Comparison of ENCODE assay signal across 15 cellular contexts in the genomic region with DNA sequence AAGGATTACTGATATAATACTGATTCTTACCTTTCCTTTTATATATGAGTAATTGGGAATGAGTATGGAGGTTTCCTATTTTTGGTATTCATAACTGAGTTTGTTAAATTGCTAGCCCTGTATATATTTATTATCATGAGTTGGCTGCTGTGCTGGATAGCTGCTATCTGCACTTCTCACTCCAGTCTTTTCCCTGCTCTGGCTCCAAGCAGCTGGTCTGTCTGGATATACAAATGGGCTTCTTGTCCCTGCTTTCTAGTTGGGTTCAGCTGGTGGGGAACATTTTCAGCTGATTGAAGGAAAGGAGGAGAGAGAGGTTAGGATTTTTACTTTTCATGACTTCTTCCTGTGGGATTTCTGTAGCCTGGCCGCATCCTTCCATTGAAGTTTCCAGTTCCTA. TPM values are rescaled to one million over a fixed set of nuclear protein-coding genes. Genes with fewer than 3 reads are reported as not detected.
DNase-seq lines count a peak whose midpoint lies in the region; ATAC-seq and TF ChIP-seq lines count a peak whose summit lies in the region.
"Had no signal": no experiment of that assay in that cellular context is flagged by ENCODE, and none has a peak within 500 bp of the region (broad histone marks: within the 10 kb centered on the region; RNA-seq: fewer than 3 reads in every experiment).

No MANE protein-coding gene starts in this region.

- TF ChIP-seq CTCF in liver (IDR thresholded peaks at IDR 0.05; ENCODE audit: low read depth, low read length, missing input control), result no peak
- no peak for TF ChIP-seq CTCF in right lobe of liver (IDR thresholded peaks at IDR 0.05)

- H3K27me3 ChIP-seq in liver (ENCODE audit: control insufficient read depth in 4 of 4, insufficient read depth in 4 of 4, low read length in 3 of 4) (no peaks in the 10 kb centered on the region), right lobe of liver (no peaks in the 10 kb centered on the region)
- H3K27me3 ChIP-seq: SJCRH30 had no signal

- H3K9ac ChIP-seq in liver (ENCODE audit: low read depth in 1 of 2, low read length in 2 of 2), result no peak overlapping the region

- DNase-seq in right lobe of liver (no peak), dermis blood vessel endothelial cell (peak; percentile 19), medulla oblongata (ENCODE audit: extremely low spot score) (peak; percentile 63), dedifferentiated amniotic fluid mesenchymal stem cell (ENCODE audit: extremely low spot score) (no peak), DMS153 (lab: John Stamatoyannopoulos, UW) (no peak), NCI-H1092 (lab: John Stamatoyannopoulos, UW) (no peak)
- DNase-seq: amniotic stem cell; GDM1; GOT3; KBM-7; NCI-H526 treated with DMSO at 0.1 percent for 48 hours; SJCRH30; stimulated activated naive CD8-positive, alpha-beta T cell treated with anti-CD3 and anti-CD28 coated beads, Interleukin-15, amount 100 ng/mL, for 72 hours had no signal

- WGBS in liver, result 78% methylated on average over 1 of the region's 1 CpG
- WGBS in right lobe of liver (ENCODE audit: insufficient coverage, low coverage, low lambda C conversion rate, missing lambda C conversion rate), result 60% methylated on average over 1 of the region's 1 CpG

- no peak for TF ChIP-seq POLR2A in right lobe of liver (IDR thresholded peaks at IDR 0.05)

- intact Hi-C loops in right lobe of liver (cut with DNase I), result no loop called here

- H3K4me3 ChIP-seq in liver (ENCODE audit: low read depth in 1 of 3, low read length in 3 of 3) (no peak overlapping the region), right lobe of liver (no peak overlapping the region)
- H3K4me3 ChIP-seq: SJCRH30 had no signal

- H3K4me1 ChIP-seq in liver (ENCODE audit: control insufficient read depth in 4 of 4, insufficient read depth in 4 of 4, low read length in 3 of 4), result peaks cover 2 to 25% (median 6%) of the 10 kb centered on the region in 4 donors
- peaks cover 0 to 26% (median 11%) of the 10 kb centered on the region in 4 donors for H3K4me1 ChIP-seq in right lobe of liver
- H3K4me1 ChIP-seq: SJCRH30 had no signal

- H3K36me3 ChIP-seq in liver (ENCODE audit: control insufficient read depth in 4 of 4, insufficient read depth in 3 of 4, low read depth in 1 of 4, low read length in 3 of 4) (no peaks in the 10 kb centered on the region), right lobe of liver (no peaks in the 10 kb centered on the region)
- H3K36me3 ChIP-seq: SJCRH30 had no signal

- H3K9me3 ChIP-seq in liver (ENCODE audit: control insufficient read depth in 4 of 4, low read length in 3 of 4) (no peaks in the 10 kb centered on the region), right lobe of liver (no peaks in the 10 kb centered on the region)
- H3K9me3 ChIP-seq: SJCRH30 had no signal

- H3K27ac ChIP-seq in liver (ENCODE audit: low read depth in 1 of 2, low read length in 2 of 2) (no peak overlapping the region), right lobe of liver (no peak overlapping the region)
- H3K27ac ChIP-seq: SJCRH30 had no signal

- ATAC-seq in right lobe of liver (no peak), HG02588 (IDR thresholded peaks at IDR 0.05; ENCODE audit: unreplicated experiment) (no peak)
- ATAC-seq: stimulated activated naive CD8-positive, alpha-beta T cell treated with anti-CD3 and anti-CD28 coated beads, Interleukin-15, amount 100 ng/mL, for 72 hours had no signal

- no peak for TF ChIP-seq RAD21 in liver (IDR thresholded peaks at IDR 0.05)

TF ChIP-seq in liver, 16 proteins besides CTCF, POLR2A, EP300 and RAD21:
- TF ChIP-seq REST (IDR thresholded peaks at IDR 0.05) (peak; percentile 34), TAF1 (conservative IDR thresholded peaks at IDR 0.05) (no peak)

RNA-seq across cellular contexts. Expression of gene AGFG1, which starts 41.2 kb away (rescaled TPM):
- 10 to 100 TPM; 23.0 to 49.7 TPM for total RNA-seq in liver
- 10 to 100 TPM in 1 of 2 donors, 1 to 10 TPM in 1; 8.5 to 24.3 TPM for polyA plus RNA-seq in liver
- total RNA-seq in right lobe of liver, result 10 to 100 TPM; 25.2 to 70.0 (median 39.5) TPM
- total RNA-seq in dermis blood vessel endothelial cell, result 45.9 and 74.0 TPM in 2 replicates

Comparison
In these comparisons a context has a peak if more than half of its experiments do, and no peak if none do; other contexts are left out.
1. DNase-seq: peak in dermis blood vessel endothelial cell (single experiment) and medulla oblongata (single experiment); none in right lobe of liver (0 of 3), dedifferentiated amniotic fluid mesenchymal stem cell (single experiment), DMS153 (single experiment) and NCI-H1092 (single experiment).